ENCODE assay signal across 16 cellular contexts in genomic region chr5:10932426-10932825, GRCh38.
DNase-seq lines count a peak whose midpoint lies in the region; ATAC-seq and TF ChIP-seq lines count a peak whose summit lies in the region.
"Had no signal": no experiment of that assay in that cellular context is flagged by ENCODE, and none has a peak within 500 bp of the region (broad histone marks: within the 10 kb centered on the region; RNA-seq: fewer than 3 reads in every experiment).

No MANE protein-coding gene starts in this region.

- H4K20me1 ChIP-seq in neural progenitor cell (ENCODE audit: low read depth) = no peaks in the 10 kb centered on the region

- TF ChIP-seq CTCF in astrocyte of the cerebellum (IDR thresholded peaks at IDR 0.05; ENCODE audit: low read depth, low read length, missing control alignments) (no peak), neural progenitor cell (IDR thresholded peaks at IDR 0.05) (no peak)

- H3K4me1 ChIP-seq in neural progenitor cell = peaks cover 14% of the 10 kb centered on the region

- no peaks in the 10 kb centered on the region for H3K36me3 Mint-ChIP-seq in neural progenitor cell
- H3K36me3 Mint-ChIP-seq: CD14-positive monocyte; CD8-positive, alpha-beta T cell had no signal

- H3F3A ChIP-seq in neural progenitor cell (ENCODE audit: low read depth) = no peaks in the 10 kb centered on the region

- H3K27ac Mint-ChIP-seq in neural progenitor cell = no peak overlapping the region
- H3K27ac Mint-ChIP-seq: CD8-positive, alpha-beta T cell had no signal

- peaks cover 5% of the 10 kb centered on the region for H3K27me3 Mint-ChIP-seq in neural progenitor cell (ENCODE audit: insufficient read depth, low read depth)

- no peaks in the 10 kb centered on the region for H3K9me3 ChIP-seq in neural progenitor cell (ENCODE audit: low read depth)

- no peak overlapping the region for H3K9ac ChIP-seq in neural progenitor cell
- H3K9ac ChIP-seq: GM23248 had no signal

- H3K4me3 ChIP-seq in astrocyte of the cerebellum (ENCODE audit: low read depth, low read length) (no peak overlapping the region), neural progenitor cell (no peak overlapping the region)
- H3K4me3 ChIP-seq: GM23248 had no signal

- no peak overlapping the region for H3K27ac ChIP-seq in neural progenitor cell
- H3K27ac ChIP-seq: 22Rv1, GM23248 had no signal

- ATAC-seq in HG03025 (IDR thresholded peaks at IDR 0.05; ENCODE audit: low FRiP score, unreplicated experiment) = no peak
- no peak for ATAC-seq in HG03139 (IDR thresholded peaks at IDR 0.05; ENCODE audit: unreplicated experiment)
- ATAC-seq: CD8-positive, alpha-beta T cell had no signal

- H3K9me3 Mint-ChIP-seq in neural progenitor cell = peaks cover 7% of the 10 kb centered on the region

- H3K36me3 ChIP-seq in neural progenitor cell = no peaks in the 10 kb centered on the region

- H3K4me1 Mint-ChIP-seq in neural progenitor cell = peaks cover 3% of the 10 kb centered on the region

- H3K4me3 Mint-ChIP-seq in neural progenitor cell = no peak overlapping the region
- H3K4me3 Mint-ChIP-seq: CD14-positive monocyte; CD8-positive, alpha-beta T cell had no signal

- no peaks in the 10 kb centered on the region for H3K27me3 ChIP-seq in neural progenitor cell

- no peak overlapping the region for H2AFZ ChIP-seq in neural progenitor cell (replicated peaks)
- H2AFZ ChIP-seq: GM23248 had no signal

- in situ Hi-C loops in astrocyte of the cerebellum (cut with HindIII; ENCODE audit: low sequenced_read_pairs) = loop anchor here (5.0 kb wide), 1 partner anchor 80 kb away; no protein-coding TSS in a partner anchor

- H3K79me2 ChIP-seq in neural progenitor cell (ENCODE audit: low read depth) = no peaks in the 10 kb centered on the region

- peak overlapping the region; percentile 47 for H3K4me2 ChIP-seq in neural progenitor cell

- DNase-seq in NCI-H2227 treated with DMSO at 0.1 percent for 48 hours (lab: John Stamatoyannopoulos, UW) (peak; percentile 77), NCI-H2227 (lab: John Stamatoyannopoulos, UW; ENCODE audit: unreplicated experiment) (no peak), NCI-H69 (lab: John Stamatoyannopoulos, UW) (peak; percentile 87), astrocyte of the cerebellum (ENCODE audit: low read depth) (peak; percentile 47), neural progenitor cell (ENCODE audit: low spot score) (no peak), medulla oblongata (ENCODE audit: extremely low spot score) (no peak)
- DNase-seq: CD8-positive, alpha-beta T cell; DMS153; DMS79 treated with DMSO at 0.1 percent for 48 hours; GDM1; GM23248; H7 had no signal

Comparison
In these comparisons a context has a peak if more than half of its experiments do, and no peak if none do; other contexts are left out.
1. DNase-seq: peak in NCI-H2227 treated with DMSO at 0.1 percent for 48 hours (single experiment), NCI-H69 (single experiment) and astrocyte of the cerebellum (single experiment); none in NCI-H2227 (single experiment), neural progenitor cell (single experiment) and medulla oblongata (single experiment).